8 cellular contexts compared by ENCODE assay signal in the genomic region with DNA sequence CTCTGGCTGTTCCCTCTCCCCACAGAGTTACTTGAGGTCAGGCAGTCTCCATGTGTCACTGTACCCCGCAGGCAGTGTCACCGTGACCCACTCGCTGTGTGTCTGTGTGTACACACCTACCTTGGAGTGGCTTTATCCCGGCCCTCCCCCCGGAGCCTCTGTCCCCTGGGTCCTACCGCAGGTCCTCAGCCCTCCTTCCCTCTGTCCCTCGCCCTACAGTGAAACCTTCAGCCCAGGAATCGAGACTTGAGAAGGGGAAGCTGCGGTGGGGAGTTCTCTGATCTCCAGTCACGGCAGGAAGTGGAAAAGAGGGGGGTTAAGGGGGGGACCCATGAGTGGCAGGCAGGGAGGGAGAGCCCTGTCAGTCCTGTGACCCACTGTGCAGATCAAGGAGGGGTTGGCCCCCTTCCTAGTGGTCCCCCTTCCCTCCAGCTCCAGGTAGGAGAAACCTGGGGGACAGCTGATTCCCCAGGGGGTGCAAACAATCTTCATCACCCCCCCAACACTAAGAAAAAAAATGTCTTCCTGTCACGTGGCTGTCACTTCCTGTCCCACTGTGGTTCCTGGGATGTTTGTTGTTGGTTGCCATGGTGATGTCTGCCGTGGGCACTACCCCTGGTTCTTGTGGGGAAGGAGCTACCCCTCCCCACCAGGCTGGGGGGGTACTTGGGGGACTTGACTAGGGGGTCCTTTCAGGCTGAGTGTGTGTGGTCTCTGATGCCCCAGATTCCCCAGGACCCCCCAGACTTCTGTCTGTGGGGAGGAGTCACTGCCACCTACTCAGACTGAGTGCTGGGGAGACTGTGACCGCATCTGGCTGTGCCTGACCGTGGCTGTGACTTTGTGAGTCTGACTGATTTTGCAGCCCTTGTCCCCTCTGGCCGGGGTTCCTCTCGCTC. TPM values are rescaled to one million over a fixed set of nuclear protein-coding genes. Genes with fewer than 3 reads are reported as not detected.
DNase-seq lines count a peak whose midpoint lies in the region; ATAC-seq and TF ChIP-seq lines count a peak whose summit lies in the region.

No MANE protein-coding gene starts in this region.

- H3K4me3 ChIP-seq in GM08714 (ENCODE audit: low read length) (peak overlapping the region; percentile 79; the same call in 1 of the 2 replicates), HFF-Myc (replicated peaks; ENCODE audit: low read depth, low read length) (peak overlapping the region; percentile 97), epithelial cell of proximal tubule (ENCODE audit: low read depth, low read length) (peak overlapping the region; percentile 43)

- H3K27ac Mint-ChIP-seq in nephron, result peak overlapping the region; percentile 93 to 96 (median 94)

- TF ChIP-seq CTCF in HFF-Myc (IDR thresholded peaks at IDR 0.05; ENCODE audit: low read depth, low read length, missing control alignments) (no peak), epithelial cell of proximal tubule (conservative IDR thresholded peaks at IDR 0.05; ENCODE audit: low read depth, low read length) (no peak), nephron (IDR thresholded peaks at IDR 0.05; ENCODE audit: unreplicated experiment in 3 of 3) (no peak)

- no peaks in the 10 kb centered on the region for H3K9me3 Mint-ChIP-seq in nephron

- ATAC-seq in stimulated activated naive CD8-positive, alpha-beta T cell treated with anti-CD3 and anti-CD28 coated beads, Interleukin-15, Interleukin-2, amounts not matched to agents 100 U/mL and 50 U/mL, for 24 hours, result peak; percentile 34

- no peaks in the 10 kb centered on the region for H3K27me3 Mint-ChIP-seq in nephron (ENCODE audit: low read depth)

- H3K36me3 Mint-ChIP-seq in nephron (ENCODE audit: low read depth), result no peaks in the 10 kb centered on the region

- peaks cover 90% of the 10 kb centered on the region for H3K4me1 Mint-ChIP-seq in nephron

- DNase-seq in HFF-Myc (ENCODE audit: extremely low read depth, low read depth), result no peak
- DNase-seq in NOMO-1 treated with dmso at 0.1 percent for 144 hours (lab: John Stamatoyannopoulos, UW; ENCODE audit: unreplicated experiment), result peak; percentile 92
- peak; percentile 78 for DNase-seq in activated CD8-positive, alpha-beta memory T cell treated with anti-CD3 and anti-CD28 coated beads, Interleukin-2, amount 50 U/mL, for 4 hours
- DNase-seq in epithelial cell of proximal tubule (ENCODE audit: low read depth), result no peak
- peak; percentile 85 for DNase-seq in stimulated activated naive CD8-positive, alpha-beta T cell treated with anti-CD3 and anti-CD28 coated beads, Interleukin-15, Interleukin-2, amounts not matched to agents 100 U/mL and 50 U/mL, for 24 hours
- no peak for DNase-seq in middle frontal gyrus (ENCODE audit: extremely low spot score, low spot score)

- H3K4me3 Mint-ChIP-seq in nephron, result peak overlapping the region; percentile 93 to 99 (median 96)

RNA-seq across cellular contexts. Expression of gene RARA, which starts 13.7 kb away (rescaled TPM):
- 19.5 and 21.9 TPM in 2 replicates for total RNA-seq in epithelial cell of proximal tubule

RNA-seq across cellular contexts. Expression of gene CDC6, which starts 35.0 kb away (rescaled TPM):
- 49.2 and 66.5 TPM in 2 replicates for total RNA-seq in epithelial cell of proximal tubule

RNA-seq across cellular contexts. Expression of gene GJD3, which starts 41.9 kb away (rescaled TPM):
- total RNA-seq in epithelial cell of proximal tubule, result 0.58 TPM in 1 of 2 replicates, not detected in the other

Comparison
In these comparisons a context has a peak if more than half of its experiments do, and no peak if none do; other contexts are left out.
1. H3K4me3 ChIP-seq: peak in every context shown above with its lines; median percentile 97 in HFF-Myc; 79 in GM08714; 43 in epithelial cell of proximal tubule.
2. DNase-seq: peak in NOMO-1 treated with dmso at 0.1 percent for 144 hours (single experiment), activated CD8-positive, alpha-beta memory T cell treated with anti-CD3 and anti-CD28 coated beads, Interleukin-2, amount 50 U/mL, for 4 hours (single experiment) and stimulated activated naive CD8-positive, alpha-beta T cell treated with anti-CD3 and anti-CD28 coated beads, Interleukin-15, Interleukin-2, amounts not matched to agents 100 U/mL and 50 U/mL, for 24 hours (single experiment); none in HFF-Myc (single experiment), epithelial cell of proximal tubule (single experiment) and middle frontal gyrus (single experiment).